8 cellular contexts compared by ENCODE assay signal in the genomic region with DNA sequence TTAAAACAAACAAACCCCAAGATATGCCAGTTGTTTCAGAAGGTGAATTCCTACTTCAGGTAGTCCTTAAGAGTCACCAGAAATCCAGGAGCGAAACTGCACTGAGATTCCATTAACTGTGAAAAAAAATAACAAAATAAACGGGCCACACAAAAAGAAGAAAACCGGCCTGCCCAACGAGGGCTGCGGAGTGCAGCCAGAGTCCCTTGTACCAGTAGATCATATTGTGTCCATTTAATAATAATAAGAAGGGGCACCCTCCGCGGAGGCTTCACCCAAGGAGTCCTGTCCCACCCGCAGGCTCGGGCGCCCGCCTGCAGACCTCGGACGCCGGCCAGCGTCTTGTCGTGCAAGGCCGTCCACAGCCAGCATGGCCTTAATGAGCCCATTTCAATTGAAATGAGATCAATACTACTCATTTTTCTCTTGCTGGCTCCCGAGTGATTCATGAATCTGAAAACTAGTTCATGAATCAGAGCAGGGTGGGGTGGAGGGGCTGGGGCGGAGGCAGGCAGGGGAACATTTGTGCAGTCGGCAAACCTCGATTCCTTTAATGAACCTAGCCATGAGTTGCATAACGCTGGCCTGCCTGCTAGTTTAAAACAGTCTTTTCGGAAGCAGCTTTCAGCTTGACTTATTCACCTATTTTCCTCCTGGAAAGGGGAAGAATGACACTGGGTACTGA.
DNase-seq lines count a peak whose midpoint lies in the region; ATAC-seq and TF ChIP-seq lines count a peak whose summit lies in the region.

No MANE protein-coding gene starts in this region.

- H3K4me3 ChIP-seq in KMS-11 (IDR thresholded peaks at IDR 0.05; ENCODE audit: insufficient read depth, low read depth, low read length), result no peak overlapping the region
- H3K4me3 ChIP-seq in breast epithelium, result peak overlapping the region in 2 of 3 donors; percentile 10 to 32

- H3K27me3 ChIP-seq in KMS-11 (ENCODE audit: insufficient read depth, low read depth), result no peaks in the 10 kb centered on the region
- no peaks in the 10 kb centered on the region for H3K27me3 ChIP-seq in breast epithelium

- DNase-seq in ACHN (peak; percentile 52), breast epithelium (ENCODE audit: low spot score in 2 of 2) (peak; percentile 66 to 78), left lobe of liver (ENCODE audit: low spot score) (peak; percentile 72)
- peak in 3 of 4 experiments; percentile 57 to 75 (median 70) for DNase-seq in stimulated activated CD4-positive, alpha-beta T cell treated with anti-CD3 and anti-CD28 coated beads, Interleukin-1b, Interleukin-23, amount 100 ng/mL, for 24 hours (ENCODE audit: low read depth in 4 of 4, low spot score in 1 of 4)

- H3K27ac ChIP-seq in KMS-11, result peak overlapping the region; percentile 96; the same call in 1 of the 2 replicates
- peak overlapping the region; percentile 99 for H3K27ac ChIP-seq in VCaP
- peak overlapping the region; percentile 98 to 99 for H3K27ac ChIP-seq in breast epithelium

- no peaks in the 10 kb centered on the region for H3K79me2 ChIP-seq in KMS-11 (ENCODE audit: insufficient read depth, low read depth)

- H3K9me3 ChIP-seq in breast epithelium, result no peaks in the 10 kb centered on the region

- H2AFZ ChIP-seq in KMS-11 (ENCODE audit: low read depth), result peak overlapping the region; percentile 58

- ATAC-seq in left lobe of liver (peak; percentile 10), HG02852 (IDR thresholded peaks at IDR 0.05; ENCODE audit: unreplicated experiment) (no peak), HG03342 (IDR thresholded peaks at IDR 0.05; ENCODE audit: unreplicated experiment) (no peak)

- H3K4me2 ChIP-seq in KMS-11, result peak overlapping the region; percentile 94; the same call in 1 of the 2 replicates

- H3K36me3 ChIP-seq in KMS-11 (ENCODE audit: insufficient read depth) (no peaks in the 10 kb centered on the region), breast epithelium (no peaks in the 10 kb centered on the region)

- H3K9ac ChIP-seq in KMS-11, result peak overlapping the region; percentile 89

- in situ Hi-C loops in ACHN (cut with HindIII; ENCODE audit: low pct_ligation_motif_present, low pct_unique_long_range_greater_than_20kb, low sequenced_read_pairs), result no loop called here

- intact Hi-C loops in breast epithelium (cut with DNase I; ENCODE audit: low total_unique reads), result loop anchor here (1.0 to 10.0 kb wide), 3 partner anchors 114 to 344 kb away; no protein-coding TSS in a partner anchor

- H4K20me1 ChIP-seq in KMS-11 (ENCODE audit: insufficient read depth), result no peaks in the 10 kb centered on the region

- TF ChIP-seq CTCF in KMS-11 (conservative IDR thresholded peaks at IDR 0.05; ENCODE audit: low read depth, low read length) (no peak), VCaP (conservative IDR thresholded peaks at IDR 0.05) (no peak), breast epithelium (IDR thresholded peaks at IDR 0.05) (peak in 2 of 3 donors; percentile 8 to 12)

- TF ChIP-seq POLR2A in breast epithelium (IDR thresholded peaks at IDR 0.05), result no peak

- H3K4me1 ChIP-seq in KMS-11 (ENCODE audit: low read depth, poor library complexity, severe bottlenecking) (peaks cover 47% of the 10 kb centered on the region), breast epithelium (peaks cover 35 to 50% of the 10 kb centered on the region in 2 donors)

Comparison
In these comparisons a context has a peak if more than half of its experiments do, and no peak if none do; other contexts are left out.
1. CTCF ChIP-seq: peak in breast epithelium (2 of 3); none in KMS-11 (single experiment) and VCaP (single experiment).
2. Peak in every context shown above with its lines, with median percentiles within 50 percentile points of each other: DNase-seq and H3K27ac ChIP-seq.